1 cellular context compared by ENCODE assay signal in the genomic region with DNA sequence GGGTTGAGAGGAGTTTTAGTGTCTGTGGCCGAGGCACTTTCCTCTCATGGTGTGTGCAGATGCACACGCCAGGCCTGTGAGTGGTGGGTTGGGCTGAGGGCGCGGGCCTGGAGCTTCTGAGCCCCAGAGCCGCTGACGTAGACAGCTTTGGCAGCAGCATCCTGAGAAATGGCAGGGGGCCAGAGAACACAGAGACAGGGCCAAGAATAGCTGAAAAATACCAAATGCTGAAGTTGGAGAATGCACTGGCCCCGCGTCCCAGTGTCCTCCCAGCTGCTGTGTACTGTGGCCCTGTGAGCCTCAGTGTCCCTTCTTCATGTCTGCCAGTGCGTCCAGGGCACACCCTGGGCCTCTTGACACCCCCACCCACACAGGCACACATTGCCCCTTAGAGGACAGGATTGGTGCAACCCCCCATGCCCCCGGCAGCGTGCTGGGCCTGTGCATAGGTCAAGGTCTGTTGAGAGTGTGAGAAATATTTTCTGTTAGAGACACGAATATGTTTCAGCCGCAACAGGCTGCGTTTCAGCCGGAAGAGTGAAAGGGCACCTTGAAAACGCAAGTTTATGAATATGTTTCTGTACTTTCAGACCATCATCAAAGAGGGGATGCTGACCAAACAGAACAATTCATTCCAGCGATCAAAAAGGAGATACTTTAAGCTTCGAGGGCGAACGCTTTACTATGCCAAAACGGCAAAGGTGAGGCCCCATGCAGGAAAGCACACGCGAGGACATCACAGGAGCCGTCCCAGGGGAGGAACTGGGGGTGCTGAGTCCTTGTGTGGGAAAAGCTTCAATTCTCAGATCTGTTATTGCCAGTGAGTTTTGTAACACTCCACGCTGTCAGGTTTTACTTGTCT.
TF ChIP-seq lines count a peak whose summit lies in the region.

No MANE protein-coding gene starts in this region.

TF ChIP-seq in HepG2, 621 proteins besides CTCF, POLR2A, EP300 and RAD21 (continues in another document):
- TF ChIP-seq SATB2 (CRISPR knock-in tag; IDR thresholded peaks at IDR 0.05) = no peak
- TF ChIP-seq, protein P1, sequence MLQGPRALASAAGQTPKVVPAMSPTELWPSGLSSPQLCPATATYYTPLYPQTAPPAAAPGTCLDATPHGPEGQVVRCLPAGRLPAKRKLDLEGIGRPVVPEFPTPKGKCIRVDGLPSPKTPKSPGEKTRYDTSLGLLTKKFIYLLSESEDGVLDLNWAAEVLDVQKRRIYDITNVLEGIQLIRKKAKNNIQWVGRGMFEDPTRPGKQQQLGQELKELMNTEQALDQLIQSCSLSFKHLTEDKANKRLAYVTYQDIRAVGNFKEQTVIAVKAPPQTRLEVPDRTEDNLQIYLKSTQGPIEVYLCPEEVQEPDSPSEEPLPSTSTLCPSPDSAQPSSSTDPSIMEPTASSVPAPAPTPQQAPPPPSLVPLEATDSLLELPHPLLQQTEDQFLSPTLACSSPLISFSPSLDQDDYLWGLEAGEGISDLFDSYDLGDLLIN (CRISPR knock-in tag; IDR thresholded peaks at IDR 0.05; ENCODE audit: borderline replicate concordance) = no peak
- TF ChIP-seq, protein P2, sequence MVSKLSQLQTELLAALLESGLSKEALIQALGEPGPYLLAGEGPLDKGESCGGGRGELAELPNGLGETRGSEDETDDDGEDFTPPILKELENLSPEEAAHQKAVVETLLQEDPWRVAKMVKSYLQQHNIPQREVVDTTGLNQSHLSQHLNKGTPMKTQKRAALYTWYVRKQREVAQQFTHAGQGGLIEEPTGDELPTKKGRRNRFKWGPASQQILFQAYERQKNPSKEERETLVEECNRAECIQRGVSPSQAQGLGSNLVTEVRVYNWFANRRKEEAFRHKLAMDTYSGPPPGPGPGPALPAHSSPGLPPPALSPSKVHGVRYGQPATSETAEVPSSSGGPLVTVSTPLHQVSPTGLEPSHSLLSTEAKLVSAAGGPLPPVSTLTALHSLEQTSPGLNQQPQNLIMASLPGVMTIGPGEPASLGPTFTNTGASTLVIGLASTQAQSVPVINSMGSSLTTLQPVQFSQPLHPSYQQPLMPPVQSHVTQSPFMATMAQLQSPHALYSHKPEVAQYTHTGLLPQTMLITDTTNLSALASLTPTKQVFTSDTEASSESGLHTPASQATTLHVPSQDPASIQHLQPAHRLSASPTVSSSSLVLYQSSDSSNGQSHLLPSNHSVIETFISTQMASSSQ (IDR thresholded peaks at IDR 0.05; ENCODE audit: low read depth) = no peak
- TF ChIP-seq, protein P2 (CRISPR knock-in tag; IDR thresholded peaks at IDR 0.05; ENCODE audit: borderline replicate concordance) = peak; percentile 63; the same call in 1 of the 2 replicates
- peak; percentile 46; the same call in 1 of the 2 replicates for TF ChIP-seq TRIM24 (CRISPR knock-in tag; IDR thresholded peaks at IDR 0.05)
- no peak for TF ChIP-seq DNMT3B (CRISPR knock-in tag; conservative IDR thresholded peaks at IDR 0.05)
- no peak for TF ChIP-seq RARG (CRISPR knock-in tag; IDR thresholded peaks at IDR 0.05; ENCODE audit: low read depth)
- no peak for TF ChIP-seq ZNF354B (CRISPR knock-in tag; IDR thresholded peaks at IDR 0.05)
- 0 out of 2 replicates have a peak, but pooled peaks have one; percentile 27 for TF ChIP-seq ELF1 (CRISPR knock-in tag; IDR thresholded peaks at IDR 0.05)
- TF ChIP-seq HDAC1 (CRISPR knock-in tag; IDR thresholded peaks at IDR 0.05) = peak; percentile 87
- TF ChIP-seq SSRP1 (CRISPR knock-in tag; IDR thresholded peaks at IDR 0.05) = no peak
- TF ChIP-seq ZNF33B (CRISPR knock-in tag; IDR thresholded peaks at IDR 0.05) = peak; percentile 86
- TF ChIP-seq RBM22 (optimal IDR thresholded peaks at IDR 0.05; ENCODE audit: low read length) = no peak
- TF ChIP-seq, protein P3, sequence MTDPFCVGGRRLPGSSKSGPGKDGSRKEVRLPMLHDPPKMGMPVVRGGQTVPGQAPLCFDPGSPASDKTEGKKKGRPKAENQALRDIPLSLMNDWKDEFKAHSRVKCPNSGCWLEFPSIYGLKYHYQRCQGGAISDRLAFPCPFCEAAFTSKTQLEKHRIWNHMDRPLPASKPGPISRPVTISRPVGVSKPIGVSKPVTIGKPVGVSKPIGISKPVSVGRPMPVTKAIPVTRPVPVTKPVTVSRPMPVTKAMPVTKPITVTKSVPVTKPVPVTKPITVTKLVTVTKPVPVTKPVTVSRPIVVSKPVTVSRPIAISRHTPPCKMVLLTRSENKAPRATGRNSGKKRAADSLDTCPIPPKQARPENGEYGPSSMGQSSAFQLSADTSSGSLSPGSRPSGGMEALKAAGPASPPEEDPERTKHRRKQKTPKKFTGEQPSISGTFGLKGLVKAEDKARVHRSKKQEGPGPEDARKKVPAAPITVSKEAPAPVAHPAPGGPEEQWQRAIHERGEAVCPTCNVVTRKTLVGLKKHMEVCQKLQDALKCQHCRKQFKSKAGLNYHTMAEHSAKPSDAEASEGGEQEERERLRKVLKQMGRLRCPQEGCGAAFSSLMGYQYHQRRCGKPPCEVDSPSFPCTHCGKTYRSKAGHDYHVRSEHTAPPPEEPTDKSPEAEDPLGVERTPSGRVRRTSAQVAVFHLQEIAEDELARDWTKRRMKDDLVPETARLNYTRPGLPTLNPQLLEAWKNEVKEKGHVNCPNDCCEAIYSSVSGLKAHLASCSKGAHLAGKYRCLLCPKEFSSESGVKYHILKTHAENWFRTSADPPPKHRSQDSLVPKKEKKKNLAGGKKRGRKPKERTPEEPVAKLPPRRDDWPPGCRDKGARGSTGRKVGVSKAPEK (CRISPR knock-in tag; IDR thresholded peaks at IDR 0.05; ENCODE audit: borderline replicate concordance) = no peak
- peak; percentile 66 for TF ChIP-seq ZFY (CRISPR knock-in tag; IDR thresholded peaks at IDR 0.05)
- no peak for TF ChIP-seq MATR3 (CRISPR knock-in tag; IDR thresholded peaks at IDR 0.05)
- TF ChIP-seq, protein P4, sequence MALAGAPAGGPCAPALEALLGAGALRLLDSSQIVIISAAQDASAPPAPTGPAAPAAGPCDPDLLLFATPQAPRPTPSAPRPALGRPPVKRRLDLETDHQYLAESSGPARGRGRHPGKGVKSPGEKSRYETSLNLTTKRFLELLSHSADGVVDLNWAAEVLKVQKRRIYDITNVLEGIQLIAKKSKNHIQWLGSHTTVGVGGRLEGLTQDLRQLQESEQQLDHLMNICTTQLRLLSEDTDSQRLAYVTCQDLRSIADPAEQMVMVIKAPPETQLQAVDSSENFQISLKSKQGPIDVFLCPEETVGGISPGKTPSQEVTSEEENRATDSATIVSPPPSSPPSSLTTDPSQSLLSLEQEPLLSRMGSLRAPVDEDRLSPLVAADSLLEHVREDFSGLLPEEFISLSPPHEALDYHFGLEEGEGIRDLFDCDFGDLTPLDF (CRISPR knock-in tag; IDR thresholded peaks at IDR 0.05) = no peak
- peak; percentile 54; the same call in 1 of the 2 replicates for TF ChIP-seq ISL2 (CRISPR knock-in tag; IDR thresholded peaks at IDR 0.05)
- TF ChIP-seq NFYC (CRISPR knock-in tag; IDR thresholded peaks at IDR 0.05) = peak; percentile 43
- TF ChIP-seq HMGA1 (CRISPR knock-in tag; conservative IDR thresholded peaks at IDR 0.05) = no peak
- TF ChIP-seq, protein P5, sequence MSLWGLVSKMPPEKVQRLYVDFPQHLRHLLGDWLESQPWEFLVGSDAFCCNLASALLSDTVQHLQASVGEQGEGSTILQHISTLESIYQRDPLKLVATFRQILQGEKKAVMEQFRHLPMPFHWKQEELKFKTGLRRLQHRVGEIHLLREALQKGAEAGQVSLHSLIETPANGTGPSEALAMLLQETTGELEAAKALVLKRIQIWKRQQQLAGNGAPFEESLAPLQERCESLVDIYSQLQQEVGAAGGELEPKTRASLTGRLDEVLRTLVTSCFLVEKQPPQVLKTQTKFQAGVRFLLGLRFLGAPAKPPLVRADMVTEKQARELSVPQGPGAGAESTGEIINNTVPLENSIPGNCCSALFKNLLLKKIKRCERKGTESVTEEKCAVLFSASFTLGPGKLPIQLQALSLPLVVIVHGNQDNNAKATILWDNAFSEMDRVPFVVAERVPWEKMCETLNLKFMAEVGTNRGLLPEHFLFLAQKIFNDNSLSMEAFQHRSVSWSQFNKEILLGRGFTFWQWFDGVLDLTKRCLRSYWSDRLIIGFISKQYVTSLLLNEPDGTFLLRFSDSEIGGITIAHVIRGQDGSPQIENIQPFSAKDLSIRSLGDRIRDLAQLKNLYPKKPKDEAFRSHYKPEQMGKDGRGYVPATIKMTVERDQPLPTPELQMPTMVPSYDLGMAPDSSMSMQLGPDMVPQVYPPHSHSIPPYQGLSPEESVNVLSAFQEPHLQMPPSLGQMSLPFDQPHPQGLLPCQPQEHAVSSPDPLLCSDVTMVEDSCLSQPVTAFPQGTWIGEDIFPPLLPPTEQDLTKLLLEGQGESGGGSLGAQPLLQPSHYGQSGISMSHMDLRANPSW (CRISPR knock-in tag; IDR thresholded peaks at IDR 0.05; ENCODE audit: borderline replicate concordance) = no peak
- TF ChIP-seq, protein P6, sequence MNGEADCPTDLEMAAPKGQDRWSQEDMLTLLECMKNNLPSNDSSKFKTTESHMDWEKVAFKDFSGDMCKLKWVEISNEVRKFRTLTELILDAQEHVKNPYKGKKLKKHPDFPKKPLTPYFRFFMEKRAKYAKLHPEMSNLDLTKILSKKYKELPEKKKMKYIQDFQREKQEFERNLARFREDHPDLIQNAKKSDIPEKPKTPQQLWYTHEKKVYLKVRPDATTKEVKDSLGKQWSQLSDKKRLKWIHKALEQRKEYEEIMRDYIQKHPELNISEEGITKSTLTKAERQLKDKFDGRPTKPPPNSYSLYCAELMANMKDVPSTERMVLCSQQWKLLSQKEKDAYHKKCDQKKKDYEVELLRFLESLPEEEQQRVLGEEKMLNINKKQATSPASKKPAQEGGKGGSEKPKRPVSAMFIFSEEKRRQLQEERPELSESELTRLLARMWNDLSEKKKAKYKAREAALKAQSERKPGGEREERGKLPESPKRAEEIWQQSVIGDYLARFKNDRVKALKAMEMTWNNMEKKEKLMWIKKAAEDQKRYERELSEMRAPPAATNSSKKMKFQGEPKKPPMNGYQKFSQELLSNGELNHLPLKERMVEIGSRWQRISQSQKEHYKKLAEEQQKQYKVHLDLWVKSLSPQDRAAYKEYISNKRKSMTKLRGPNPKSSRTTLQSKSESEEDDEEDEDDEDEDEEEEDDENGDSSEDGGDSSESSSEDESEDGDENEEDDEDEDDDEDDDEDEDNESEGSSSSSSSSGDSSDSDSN (CRISPR knock-in tag; IDR thresholded peaks at IDR 0.05) = no peak
- TF ChIP-seq, protein P7, sequence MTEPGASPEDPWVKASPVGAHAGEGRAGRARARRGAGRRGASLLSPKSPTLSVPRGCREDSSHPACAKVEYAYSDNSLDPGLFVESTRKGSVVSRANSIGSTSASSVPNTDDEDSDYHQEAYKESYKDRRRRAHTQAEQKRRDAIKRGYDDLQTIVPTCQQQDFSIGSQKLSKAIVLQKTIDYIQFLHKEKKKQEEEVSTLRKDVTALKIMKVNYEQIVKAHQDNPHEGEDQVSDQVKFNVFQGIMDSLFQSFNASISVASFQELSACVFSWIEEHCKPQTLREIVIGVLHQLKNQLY (CRISPR knock-in tag; IDR thresholded peaks at IDR 0.05) = peak; percentile 68; the same call in 1 of the 2 replicates
- no peak for TF ChIP-seq HNRNPK (IDR thresholded peaks at IDR 0.05; ENCODE audit: low read depth, low read length, poor library complexity, severe bottlenecking)
- TF ChIP-seq CCAR2 (optimal IDR thresholded peaks at IDR 0.05; ENCODE audit: low read depth, low read length) = no peak
- TF ChIP-seq CBX2 (IDR thresholded peaks at IDR 0.05; ENCODE audit: low read depth, low read length) = no peak
- no peak for TF ChIP-seq CBX2 (CRISPR knock-in tag; IDR thresholded peaks at IDR 0.05; ENCODE audit: low read depth)
- no peak for TF ChIP-seq SNRNP70 (IDR thresholded peaks at IDR 0.05; ENCODE audit: low read depth, low read length)
- TF ChIP-seq ZBTB8A (CRISPR knock-in tag; IDR thresholded peaks at IDR 0.05; ENCODE audit: borderline replicate concordance, low read depth) = no peak
- TF ChIP-seq CREB1 (IDR thresholded peaks at IDR 0.05) = no peak
- 0 out of 2 replicates have a peak, but pooled peaks have one; percentile 60 for TF ChIP-seq CREB1 (CRISPR knock-in tag; IDR thresholded peaks at IDR 0.05)
- TF ChIP-seq, protein P8, sequence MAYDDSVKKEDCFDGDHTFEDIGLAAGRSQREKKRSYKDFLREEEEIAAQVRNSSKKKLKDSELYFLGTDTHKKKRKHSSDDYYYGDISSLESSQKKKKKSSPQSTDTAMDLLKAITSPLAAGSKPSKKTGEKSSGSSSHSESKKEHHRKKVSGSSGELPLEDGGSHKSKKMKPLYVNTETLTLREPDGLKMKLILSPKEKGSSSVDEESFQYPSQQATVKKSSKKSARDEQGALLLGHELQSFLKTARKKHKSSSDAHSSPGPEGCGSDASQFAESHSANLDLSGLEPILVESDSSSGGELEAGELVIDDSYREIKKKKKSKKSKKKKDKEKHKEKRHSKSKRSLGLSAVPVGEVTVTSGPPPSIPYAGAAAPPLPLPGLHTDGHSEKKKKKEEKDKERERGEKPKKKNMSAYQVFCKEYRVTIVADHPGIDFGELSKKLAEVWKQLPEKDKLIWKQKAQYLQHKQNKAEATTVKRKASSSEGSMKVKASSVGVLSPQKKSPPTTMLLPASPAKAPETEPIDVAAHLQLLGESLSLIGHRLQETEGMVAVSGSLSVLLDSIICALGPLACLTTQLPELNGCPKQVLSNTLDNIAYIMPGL (CRISPR knock-in tag; IDR thresholded peaks at IDR 0.05; ENCODE audit: borderline replicate concordance in 1 of 2, low read depth in 1 of 2) = peak in 1 of 2 experiments; percentile 48; a peak in 1 of 4 replicates
- no peak for TF ChIP-seq SMARCE1 (IDR thresholded peaks at IDR 0.05; ENCODE audit: borderline replicate concordance)
- no peak for TF ChIP-seq ZNF432 (CRISPR knock-in tag; IDR thresholded peaks at IDR 0.05; ENCODE audit: borderline replicate concordance)
- TF ChIP-seq EEA1 (CRISPR knock-in tag; IDR thresholded peaks at IDR 0.05; ENCODE audit: borderline replicate concordance) = peak; percentile 74; the same call in 1 of the 2 replicates
- TF ChIP-seq TP53 (CRISPR knock-in tag; conservative IDR thresholded peaks at IDR 0.05) = no peak
- TF ChIP-seq GABPA (IDR thresholded peaks at IDR 0.05; ENCODE audit: low read depth, low read length) = no peak
- no peak for TF ChIP-seq GABPA (CRISPR knock-in tag; IDR thresholded peaks at IDR 0.05; ENCODE audit: low read depth)
- no peak for TF ChIP-seq ZZZ3 (CRISPR knock-in tag; IDR thresholded peaks at IDR 0.05; ENCODE audit: borderline replicate concordance)
- no peak for TF ChIP-seq MEIS1 (CRISPR knock-in tag; IDR thresholded peaks at IDR 0.05; ENCODE audit: borderline replicate concordance)
- peak; percentile 54; the same call in 1 of the 2 replicates for TF ChIP-seq ZNF121 (CRISPR knock-in tag; IDR thresholded peaks at IDR 0.05)
- no peak for TF ChIP-seq MAFF (IDR thresholded peaks at IDR 0.05; ENCODE audit: low read depth, low read length)
- TF ChIP-seq ZNF674 (CRISPR knock-in tag; IDR thresholded peaks at IDR 0.05; ENCODE audit: low read depth) = no peak
